8 cellular contexts compared by ENCODE assay signal in genomic region chr1:144551543-144552424, GRCh38.
DNase-seq lines count a peak whose midpoint lies in the region; ATAC-seq, FAIRE-seq and TF ChIP-seq lines count a peak whose summit lies in the region.

No MANE protein-coding gene starts in this region.

- peak overlapping the region; percentile 43 for H3K4me3 ChIP-seq in epithelial cell of esophagus (ENCODE audit: low read length)

- FAIRE-seq in GM19239 (lab: Jason Lieb, UNC), result no peak

- ATAC-seq in GM18502 (IDR thresholded peaks at IDR 0.05; ENCODE audit: poor library complexity, unreplicated experiment) (peak; percentile 81), HG02981 (IDR thresholded peaks at IDR 0.05; ENCODE audit: unreplicated experiment) (peak; percentile 67)

- peak; percentile 94 for DNase-seq in NCI-H82 treated with DMSO at 0.1 percent for 48 hours (lab: John Stamatoyannopoulos, UW; ENCODE audit: unreplicated experiment)
- DNase-seq in activated T-cell treated with anti-CD3 and anti-CD28 coated beads for 4 hours, result peak; percentile 46
- peak; percentile 94 for DNase-seq in epithelial cell of esophagus (ENCODE audit: low read depth)
- peak; percentile 84 for DNase-seq in middle frontal gyrus (ENCODE audit: extremely low spot score, low spot score)
- DNase-seq in stimulated activated CD8-positive, alpha-beta memory T cell treated with anti-CD3 and anti-CD28 coated beads, Interleukin-4, amount 100 ng/mL, for 4 hours (ENCODE audit: low read depth in 2 of 2, low spot score in 1 of 2), result peak; percentile 33 to 40
- no peak for DNase-seq in GM19239 (ENCODE audit: insufficient read length, low spot score)

- no peak for TF ChIP-seq CTCF in epithelial cell of esophagus (IDR thresholded peaks at IDR 0.05; ENCODE audit: insufficient read depth, low read depth, low read length, missing control alignments)
